ENCODE assay signal across 8 cellular contexts in the genomic region with DNA sequence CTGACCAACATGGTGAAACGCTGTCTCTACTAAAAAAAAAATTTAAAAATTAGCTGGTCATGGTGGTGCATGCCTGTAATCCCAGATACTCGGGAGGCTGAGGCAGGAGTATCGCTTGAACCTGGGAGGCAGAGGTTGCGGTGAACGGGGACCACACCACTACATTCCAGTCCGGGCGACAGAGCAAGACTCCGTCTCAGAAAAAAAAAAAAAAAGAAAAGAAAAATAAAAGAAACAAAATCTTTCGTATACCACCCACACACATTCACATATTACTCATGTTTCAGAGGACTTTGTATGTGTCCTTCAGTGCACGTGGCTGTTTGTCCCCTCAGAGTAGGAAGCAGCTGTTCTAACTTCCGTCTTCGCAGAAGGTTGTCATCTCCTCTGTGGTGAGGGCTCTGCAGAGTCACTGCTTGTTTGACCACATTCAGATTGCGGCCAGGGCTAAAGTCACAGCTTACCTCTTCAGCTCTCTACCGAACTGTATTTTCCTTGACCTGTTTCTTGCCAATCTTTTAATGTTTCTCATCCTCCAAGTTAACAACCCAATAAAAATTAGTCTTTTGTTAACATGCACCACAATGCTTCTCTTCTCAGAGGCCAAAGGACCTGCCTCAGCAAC. TPM values are rescaled to one million over a fixed set of nuclear protein-coding genes. Genes with fewer than 3 reads are reported as not detected.
A peak's percentile ranks its signal among the peaks of the same experiment; 100 is the strongest.
DNase-seq lines count a peak whose midpoint lies in the region; ATAC-seq and TF ChIP-seq lines count a peak whose summit lies in the region.

No MANE protein-coding gene starts in this region.

- DNase-seq in left colon (peak; percentile 26 to 55), occipital lobe (lab: John Stamatoyannopoulos, UW) (no peak), Karpas-422 (no peak), colonic mucosa (no peak), NCI-H510A treated with DMSO at 0.1 percent for 48 hours (lab: John Stamatoyannopoulos, UW) (no peak)

- H3K36me3 ChIP-seq in OCI-LY1 (ENCODE audit: insufficient read depth, low read length) (no peaks in the 10 kb centered on the region), Karpas-422 (ENCODE audit: insufficient read depth, low read length) (no peaks in the 10 kb centered on the region), colonic mucosa (no peaks in the 10 kb centered on the region)

- H3K79me2 ChIP-seq in OCI-LY1 (ENCODE audit: insufficient read depth, low read length), result no peaks in the 10 kb centered on the region
- no peaks in the 10 kb centered on the region for H3K79me2 ChIP-seq in Karpas-422 (ENCODE audit: low read length)

- no peaks in the 10 kb centered on the region for H3F3A ChIP-seq in OCI-LY1 (ENCODE audit: insufficient read depth, low read length)

- ATAC-seq in GM18873 (IDR thresholded peaks at IDR 0.05; ENCODE audit: low FRiP score, unreplicated experiment) (peak; percentile 79), HG02759 (IDR thresholded peaks at IDR 0.05; ENCODE audit: unreplicated experiment) (peak; percentile 88), left colon (peak; percentile 40)

- H3K4me1 ChIP-seq in OCI-LY1 (ENCODE audit: insufficient read depth, low read length, severe bottlenecking) (peaks cover 13% of the 10 kb centered on the region), Karpas-422 (ENCODE audit: low read length) (no peaks in the 10 kb centered on the region), colonic mucosa (no peaks in the 10 kb centered on the region)

- H3K4me2 ChIP-seq in OCI-LY1 (ENCODE audit: low read length) (no peak overlapping the region), Karpas-422 (ENCODE audit: low read depth, low read length, poor library complexity, severe bottlenecking) (no peak overlapping the region)

- H2AFZ ChIP-seq in OCI-LY1 (ENCODE audit: low read length) (peak overlapping the region; percentile 73; the same call in 1 of the 2 replicates), Karpas-422 (ENCODE audit: low read length) (no peak overlapping the region)

- H3K27ac ChIP-seq in OCI-LY1 (ENCODE audit: low read depth, low read length, poor library complexity, severe bottlenecking), result no peak overlapping the region
- no peak overlapping the region for H3K27ac ChIP-seq in Karpas-422 (ENCODE audit: low read length)
- no peak overlapping the region for H3K27ac ChIP-seq in colonic mucosa

- intact Hi-C loops in left colon (cut with DNase I, micrococcal nuclease), result no loop called here
- intact Hi-C loops in colonic mucosa (cut with DNase I), result no loop called here

- no peaks in the 10 kb centered on the region for H3K9me2 ChIP-seq in OCI-LY1 (ENCODE audit: low read depth, low read length)
- no peaks in the 10 kb centered on the region for H3K9me2 ChIP-seq in Karpas-422 (replicated peaks; ENCODE audit: insufficient read depth, low read length)

- TF ChIP-seq CTCF in OCI-LY1 (IDR thresholded peaks at IDR 0.05; ENCODE audit: low read length) (no peak), colonic mucosa (IDR thresholded peaks at IDR 0.05) (no peak)

- H3K27me3 ChIP-seq in OCI-LY1 (ENCODE audit: insufficient read depth, low read length), result no peaks in the 10 kb centered on the region
- no peaks in the 10 kb centered on the region for H3K27me3 ChIP-seq in Karpas-422 (ENCODE audit: low read length)
- no peaks in the 10 kb centered on the region for H3K27me3 ChIP-seq in colonic mucosa

- H3K9ac ChIP-seq in OCI-LY1 (ENCODE audit: low read length), result no peak overlapping the region; the same call in 1 of the 2 replicates
- no peak overlapping the region for H3K9ac ChIP-seq in Karpas-422 (ENCODE audit: low read length)
- H3K9ac ChIP-seq in colonic mucosa (ENCODE audit: low read depth in 2 of 2, low read length in 2 of 2), result no peak overlapping the region

- H4K20me1 ChIP-seq in OCI-LY1 (ENCODE audit: insufficient read depth, low read length) (no peaks in the 10 kb centered on the region), Karpas-422 (ENCODE audit: insufficient read depth, low read depth, low read length) (no peaks in the 10 kb centered on the region)

- no peaks in the 10 kb centered on the region for H3K9me3 ChIP-seq in OCI-LY1 (ENCODE audit: low read length)
- H3K9me3 ChIP-seq in Karpas-422 (ENCODE audit: low read length), result no peaks in the 10 kb centered on the region
- no peaks in the 10 kb centered on the region for H3K9me3 ChIP-seq in colonic mucosa

- no peak overlapping the region for H3K4me3 ChIP-seq in OCI-LY1 (ENCODE audit: low read depth, low read length, poor library complexity, severe bottlenecking)
- no peak overlapping the region for H3K4me3 ChIP-seq in Karpas-422 (ENCODE audit: low read length)
- no peak overlapping the region for H3K4me3 ChIP-seq in colonic mucosa

RNA-seq across cellular contexts. Expression of gene HIVEP1, which starts 36.6 kb away (rescaled TPM):
- 10 to 100 TPM; 27.2 to 33.3 TPM for total RNA-seq in left colon
- 22.0 TPM for total RNA-seq in occipital lobe
- 23.4 and 40.8 TPM in 2 replicates for total RNA-seq in Karpas-422 (2014; rRNA removed; shearing (Covaris generic); ENCODE audit: low replicate concordance)
- total RNA-seq in colonic mucosa, result 10 to 100 TPM; 22.2 to 27.9 TPM

Comparison
In these comparisons a context has a peak if more than half of its experiments do, and no peak if none do; other contexts are left out.
1. DNase-seq: peak in left colon (2 of 2); none in occipital lobe (single experiment), Karpas-422 (single experiment), colonic mucosa (single experiment) and NCI-H510A treated with DMSO at 0.1 percent for 48 hours (single experiment).
2. Peak in every context shown above with its lines, with median percentiles within 50 percentile points of each other: ATAC-seq.